In genomic region chr10:44044549-44044948, GRCh38 we compare ENCODE assay signal across 24 cellular contexts.
DNase-seq lines count a peak whose midpoint lies in the region; ATAC-seq and TF ChIP-seq lines count a peak whose summit lies in the region.
"Had no signal": no experiment of that assay in that cellular context is flagged by ENCODE, and none has a peak within 500 bp of the region (broad histone marks: within the 10 kb centered on the region; RNA-seq: fewer than 3 reads in every experiment).

No MANE protein-coding gene starts in this region.

- intact Hi-C loops in heart right ventricle (cut with DNase I) = loop anchor here in 3 of 10 donors (5.0 to 10.0 kb wide), 3 partner anchors 350 to 360 kb away; no protein-coding TSS in a partner anchor
- intact Hi-C loops in psoas muscle (cut with DNase I) = loop anchor here in 1 of 2 donors (10.0 kb wide), 1 partner anchor 360 kb away; no protein-coding TSS in a partner anchor

- H3K4me3 ChIP-seq in heart right ventricle (no peak overlapping the region), psoas muscle (no peak overlapping the region)
- H3K4me3 ChIP-seq: GM12878, prostate gland, smooth muscle cell had no signal

- H3K27ac ChIP-seq in heart right ventricle (peak overlapping the region; percentile 26 to 78 (median 66)), psoas muscle (peak overlapping the region; percentile 46)
- H3K27ac ChIP-seq: C4-2B, epithelial cell of prostate, neutrophil, prostate gland had no signal

- ATAC-seq in heart right ventricle (peak in 7 of 8 donors; percentile 9 to 50 (median 27)), psoas muscle (peak in 1 of 4 donors; percentile 48), GM21360 (IDR thresholded peaks at IDR 0.05; ENCODE audit: unreplicated experiment) (no peak), GM19324 (IDR thresholded peaks at IDR 0.05; ENCODE audit: low FRiP score, unreplicated experiment) (no peak)
- ATAC-seq: GM12878; stimulated activated memory B cell treated with anti-CD40 and anti-IgM and Interleukin-4, amounts not matched to agents 10 μg/mL and 1 μg/mL and 100 μg/mL, for 72 hours; T-cell had no signal

- 76 to 90% methylated on average over 10 of the region's 10 CpGs for WGBS in heart right ventricle, 2 donors
- WGBS in psoas muscle, 3 donors = 54 to 70% (median 67%) methylated on average over 10 of the region's 10 CpGs

- H3K36me3 ChIP-seq in heart right ventricle (no peaks in the 10 kb centered on the region), psoas muscle (ENCODE audit: insufficient read depth in 1 of 2, low read depth in 1 of 2) (no peaks in the 10 kb centered on the region)
- H3K36me3 ChIP-seq: neutrophil, prostate gland had no signal

- TF ChIP-seq CTCF in AG09319 (IDR thresholded peaks at IDR 0.05; ENCODE audit: low read depth, low read length) (peak; percentile 8), heart right ventricle (IDR thresholded peaks at IDR 0.05) (peak in 2 of 9 donors; percentile 8 to 12), psoas muscle (IDR thresholded peaks at IDR 0.05) (no peak)

- no peak for DNase-seq in AG09319 (ENCODE audit: extremely low read depth, low read depth)
- peak; percentile 43 for DNase-seq in SK-N-DZ (ENCODE audit: low spot score)
- DNase-seq in heart right ventricle = no peak
- DNase-seq in psoas muscle = peak in 1 of 2 donors; percentile 57
- DNase-seq in stimulated activated CD4-positive, alpha-beta T cell treated with anti-CD3 and anti-CD28 coated beads, Interleukin-15, amount 100 ng/mL, for 24 hours = no peak
- DNase-seq in NCI-H2196 treated with DMSO at 0.1 percent for 48 hours (lab: John Stamatoyannopoulos, UW; ENCODE audit: unreplicated experiment) = no peak
- DNase-seq: activated CD4-positive, alpha-beta T cell treated with anti-CD3 and anti-CD28 coated beads, Interleukin-2, amount 50 U/mL, for 48 hours; activated CD8-positive, alpha-beta memory T cell treated with anti-CD3 and anti-CD28 coated beads, Interleukin-2, amount 50 U/mL, for 4 hours; activated naive CD8-positive, alpha-beta T cell treated with anti-CD3 and anti-CD28 coated beads for 36 hours; hypothalamus; NCI-H510A treated with DMSO at 0.1 percent for 48 hours; NK-92 treated with Interleukin-12 subunit alpha and Interleukin-12 subunit beta, amount 100 ng/mL, for 24 hours; SIG-M5; stimulated activated CD4-positive, alpha-beta T cell treated with anti-CD3 and anti-CD28 coated beads, Interleukin-2, amount 100 ng/mL, for 48 hours; T-cell had no signal

- H3K4me1 ChIP-seq in heart right ventricle = peaks cover 0 to 47% (median 18%) of the 10 kb centered on the region in 9 donors
- H3K4me1 ChIP-seq in psoas muscle = no peaks in the 10 kb centered on the region

- peaks cover 0 to 11% (median 0%) of the 10 kb centered on the region in 11 donors for H3K9me3 ChIP-seq in heart right ventricle
- H3K9me3 ChIP-seq in psoas muscle = no peaks in the 10 kb centered on the region
- H3K9me3 ChIP-seq: neutrophil, prostate gland had no signal

- H3K27me3 ChIP-seq in heart right ventricle = no peaks in the 10 kb centered on the region
- peaks cover 0 to 2% (median 0%) of the 10 kb centered on the region in 3 donors for H3K27me3 ChIP-seq in psoas muscle (ENCODE audit: insufficient read depth in 3 of 3, low read length in 2 of 3)

Comparison
In these comparisons a context has a peak if more than half of its experiments do, and no peak if none do; other contexts are left out.
1. ATAC-seq: peak in heart right ventricle (7 of 8); none in GM21360 (single experiment) and GM19324 (single experiment).